Comparison of ENCODE assay signal across 1 cellular context in the genomic region with DNA sequence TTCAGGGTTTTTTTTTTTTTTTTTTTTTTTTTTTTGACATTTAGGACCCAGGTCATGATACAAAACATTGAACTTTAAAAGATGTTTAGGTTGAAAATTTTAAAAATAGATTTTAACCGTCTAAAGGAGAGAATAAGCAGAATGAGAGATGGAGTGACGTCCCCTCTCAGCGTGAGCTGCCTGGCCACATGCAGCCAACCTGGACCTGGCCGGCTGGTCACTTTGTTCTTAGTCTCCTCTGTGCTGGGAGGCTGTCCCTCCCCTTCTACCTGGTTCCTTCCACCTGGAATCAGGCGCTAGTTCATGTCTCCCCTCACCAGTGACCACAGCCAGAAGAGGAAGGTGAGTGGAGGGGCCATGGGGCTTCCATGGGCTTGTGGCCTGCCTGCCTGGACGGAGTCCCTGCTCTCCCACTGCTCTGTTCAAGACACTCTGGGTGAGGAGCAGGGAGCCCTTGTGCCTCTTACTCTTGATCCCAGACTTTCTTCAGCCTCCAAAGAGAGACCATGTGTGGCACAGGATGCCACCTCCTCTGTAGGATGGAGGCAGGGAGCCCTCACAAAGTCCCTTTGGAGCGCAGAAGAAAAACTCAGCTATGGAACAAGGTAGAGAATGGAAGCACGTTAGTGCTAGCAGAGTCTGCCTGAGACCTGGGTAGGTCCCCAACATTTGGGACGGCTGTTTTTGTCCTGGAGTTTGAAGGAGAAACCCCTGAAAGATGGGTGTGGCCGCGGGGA.
TF ChIP-seq lines count a peak whose summit lies in the region.

No MANE protein-coding gene starts in this region.

TF ChIP-seq in HepG2, 621 proteins besides CTCF, POLR2A, EP300 and RAD21 (continued from another document):
- TF ChIP-seq, protein P1, sequence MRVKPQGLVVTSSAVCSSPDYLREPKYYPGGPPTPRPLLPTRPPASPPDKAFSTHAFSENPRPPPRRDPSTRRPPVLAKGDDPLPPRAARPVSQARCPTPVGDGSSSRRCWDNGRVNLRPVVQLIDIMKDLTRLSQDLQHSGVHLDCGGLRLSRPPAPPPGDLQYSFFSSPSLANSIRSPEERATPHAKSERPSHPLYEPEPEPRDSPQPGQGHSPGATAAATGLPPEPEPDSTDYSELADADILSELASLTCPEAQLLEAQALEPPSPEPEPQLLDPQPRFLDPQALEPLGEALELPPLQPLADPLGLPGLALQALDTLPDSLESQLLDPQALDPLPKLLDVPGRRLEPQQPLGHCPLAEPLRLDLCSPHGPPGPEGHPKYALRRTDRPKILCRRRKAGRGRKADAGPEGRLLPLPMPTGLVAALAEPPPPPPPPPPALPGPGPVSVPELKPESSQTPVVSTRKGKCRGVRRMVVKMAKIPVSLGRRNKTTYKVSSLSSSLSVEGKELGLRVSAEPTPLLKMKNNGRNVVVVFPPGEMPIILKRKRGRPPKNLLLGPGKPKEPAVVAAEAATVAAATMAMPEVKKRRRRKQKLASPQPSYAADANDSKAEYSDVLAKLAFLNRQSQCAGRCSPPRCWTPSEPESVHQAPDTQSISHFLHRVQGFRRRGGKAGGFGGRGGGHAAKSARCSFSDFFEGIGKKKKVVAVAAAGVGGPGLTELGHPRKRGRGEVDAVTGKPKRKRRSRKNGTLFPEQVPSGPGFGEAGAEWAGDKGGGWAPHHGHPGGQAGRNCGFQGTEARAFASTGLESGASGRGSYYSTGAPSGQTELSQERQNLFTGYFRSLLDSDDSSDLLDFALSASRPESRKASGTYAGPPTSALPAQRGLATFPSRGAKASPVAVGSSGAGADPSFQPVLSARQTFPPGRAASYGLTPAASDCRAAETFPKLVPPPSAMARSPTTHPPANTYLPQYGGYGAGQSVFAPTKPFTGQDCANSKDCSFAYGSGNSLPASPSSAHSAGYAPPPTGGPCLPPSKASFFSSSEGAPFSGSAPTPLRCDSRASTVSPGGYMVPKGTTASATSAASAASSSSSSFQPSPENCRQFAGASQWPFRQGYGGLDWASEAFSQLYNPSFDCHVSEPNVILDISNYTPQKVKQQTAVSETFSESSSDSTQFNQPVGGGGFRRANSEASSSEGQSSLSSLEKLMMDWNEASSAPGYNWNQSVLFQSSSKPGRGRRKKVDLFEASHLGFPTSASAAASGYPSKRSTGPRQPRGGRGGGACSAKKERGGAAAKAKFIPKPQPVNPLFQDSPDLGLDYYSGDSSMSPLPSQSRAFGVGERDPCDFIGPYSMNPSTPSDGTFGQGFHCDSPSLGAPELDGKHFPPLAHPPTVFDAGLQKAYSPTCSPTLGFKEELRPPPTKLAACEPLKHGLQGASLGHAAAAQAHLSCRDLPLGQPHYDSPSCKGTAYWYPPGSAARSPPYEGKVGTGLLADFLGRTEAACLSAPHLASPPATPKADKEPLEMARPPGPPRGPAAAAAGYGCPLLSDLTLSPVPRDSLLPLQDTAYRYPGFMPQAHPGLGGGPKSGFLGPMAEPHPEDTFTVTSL (CRISPR knock-in tag; IDR thresholded peaks at IDR 0.05; ENCODE audit: borderline replicate concordance): peak; percentile 34; the same call in 1 of the 2 replicates
- TF ChIP-seq, protein P2, sequence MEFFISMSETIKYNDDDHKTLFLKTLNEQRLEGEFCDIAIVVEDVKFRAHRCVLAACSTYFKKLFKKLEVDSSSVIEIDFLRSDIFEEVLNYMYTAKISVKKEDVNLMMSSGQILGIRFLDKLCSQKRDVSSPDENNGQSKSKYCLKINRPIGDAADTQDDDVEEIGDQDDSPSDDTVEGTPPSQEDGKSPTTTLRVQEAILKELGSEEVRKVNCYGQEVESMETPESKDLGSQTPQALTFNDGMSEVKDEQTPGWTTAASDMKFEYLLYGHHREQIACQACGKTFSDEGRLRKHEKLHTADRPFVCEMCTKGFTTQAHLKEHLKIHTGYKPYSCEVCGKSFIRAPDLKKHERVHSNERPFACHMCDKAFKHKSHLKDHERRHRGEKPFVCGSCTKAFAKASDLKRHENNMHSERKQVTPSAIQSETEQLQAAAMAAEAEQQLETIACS (CRISPR knock-in tag; IDR thresholded peaks at IDR 0.05): no peak
- TF ChIP-seq ZNF652 (CRISPR knock-in tag; IDR thresholded peaks at IDR 0.05; ENCODE audit: borderline replicate concordance, low read depth): no peak
- no peak for TF ChIP-seq ZNF224 (CRISPR knock-in tag; IDR thresholded peaks at IDR 0.05)
- TF ChIP-seq NRL (CRISPR knock-in tag; IDR thresholded peaks at IDR 0.05; ENCODE audit: borderline replicate concordance): 0 out of 2 replicates have a peak, but pooled peaks have one; percentile 20
- no peak for TF ChIP-seq PRPF4 (IDR thresholded peaks at IDR 0.05; ENCODE audit: low read depth, low read length, poor library complexity, severe bottlenecking)
- TF ChIP-seq SAFB2 (CRISPR knock-in tag; IDR thresholded peaks at IDR 0.05; ENCODE audit: borderline replicate concordance, low read depth): no peak
- TF ChIP-seq ZNF225 (CRISPR knock-in tag; IDR thresholded peaks at IDR 0.05): peak; percentile 53; the same call in 1 of the 2 replicates
- TF ChIP-seq, protein P3, sequence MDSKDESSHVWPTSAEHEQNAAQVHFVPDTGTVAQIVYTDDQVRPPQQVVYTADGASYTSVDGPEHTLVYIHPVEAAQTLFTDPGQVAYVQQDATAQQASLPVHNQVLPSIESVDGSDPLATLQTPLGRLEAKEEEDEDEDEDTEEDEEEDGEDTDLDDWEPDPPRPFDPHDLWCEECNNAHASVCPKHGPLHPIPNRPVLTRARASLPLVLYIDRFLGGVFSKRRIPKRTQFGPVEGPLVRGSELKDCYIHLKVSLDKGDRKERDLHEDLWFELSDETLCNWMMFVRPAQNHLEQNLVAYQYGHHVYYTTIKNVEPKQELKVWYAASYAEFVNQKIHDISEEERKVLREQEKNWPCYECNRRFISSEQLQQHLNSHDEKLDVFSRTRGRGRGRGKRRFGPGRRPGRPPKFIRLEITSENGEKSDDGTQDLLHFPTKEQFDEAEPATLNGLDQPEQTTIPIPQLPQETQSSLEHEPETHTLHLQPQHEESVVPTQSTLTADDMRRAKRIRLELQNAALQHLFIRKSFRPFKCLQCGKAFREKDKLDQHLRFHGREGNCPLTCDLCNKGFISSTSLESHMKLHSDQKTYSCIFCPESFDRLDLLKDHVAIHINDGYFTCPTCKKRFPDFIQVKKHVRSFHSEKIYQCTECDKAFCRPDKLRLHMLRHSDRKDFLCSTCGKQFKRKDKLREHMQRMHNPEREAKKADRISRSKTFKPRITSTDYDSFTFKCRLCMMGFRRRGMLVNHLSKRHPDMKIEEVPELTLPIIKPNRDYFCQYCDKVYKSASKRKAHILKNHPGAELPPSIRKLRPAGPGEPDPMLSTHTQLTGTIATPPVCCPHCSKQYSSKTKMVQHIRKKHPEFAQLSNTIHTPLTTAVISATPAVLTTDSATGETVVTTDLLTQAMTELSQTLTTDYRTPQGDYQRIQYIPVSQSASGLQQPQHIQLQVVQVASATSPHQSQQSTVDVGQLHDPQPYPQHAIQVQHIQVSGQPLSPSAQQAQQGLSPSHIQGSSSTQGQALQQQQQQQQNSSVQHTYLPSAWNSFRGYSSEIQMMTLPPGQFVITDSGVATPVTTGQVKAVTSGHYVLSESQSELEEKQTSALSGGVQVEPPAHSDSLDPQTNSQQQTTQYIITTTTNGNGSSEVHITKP (CRISPR knock-in tag; IDR thresholded peaks at IDR 0.05; ENCODE audit: low read depth): 0 out of 2 replicates have a peak, but pooled peaks have one; percentile 5
- no peak for TF ChIP-seq GTF2F1 (IDR thresholded peaks at IDR 0.05; ENCODE audit: low read length)
- no peak for TF ChIP-seq NCOA2 (CRISPR knock-in tag; IDR thresholded peaks at IDR 0.05)
- TF ChIP-seq ZNF550 (CRISPR knock-in tag; IDR thresholded peaks at IDR 0.05; ENCODE audit: borderline replicate concordance): 0 out of 2 replicates have a peak, but pooled peaks have one; percentile 55
- TF ChIP-seq ZNF501 (CRISPR knock-in tag; IDR thresholded peaks at IDR 0.05): peak; percentile 84
- TF ChIP-seq CBX5 (CRISPR knock-in tag; IDR thresholded peaks at IDR 0.05; ENCODE audit: borderline replicate concordance): 0 out of 2 replicates have a peak, but pooled peaks have one; percentile 15
- TF ChIP-seq CENPX (CRISPR knock-in tag; IDR thresholded peaks at IDR 0.05): no peak
- TF ChIP-seq, protein P4, sequence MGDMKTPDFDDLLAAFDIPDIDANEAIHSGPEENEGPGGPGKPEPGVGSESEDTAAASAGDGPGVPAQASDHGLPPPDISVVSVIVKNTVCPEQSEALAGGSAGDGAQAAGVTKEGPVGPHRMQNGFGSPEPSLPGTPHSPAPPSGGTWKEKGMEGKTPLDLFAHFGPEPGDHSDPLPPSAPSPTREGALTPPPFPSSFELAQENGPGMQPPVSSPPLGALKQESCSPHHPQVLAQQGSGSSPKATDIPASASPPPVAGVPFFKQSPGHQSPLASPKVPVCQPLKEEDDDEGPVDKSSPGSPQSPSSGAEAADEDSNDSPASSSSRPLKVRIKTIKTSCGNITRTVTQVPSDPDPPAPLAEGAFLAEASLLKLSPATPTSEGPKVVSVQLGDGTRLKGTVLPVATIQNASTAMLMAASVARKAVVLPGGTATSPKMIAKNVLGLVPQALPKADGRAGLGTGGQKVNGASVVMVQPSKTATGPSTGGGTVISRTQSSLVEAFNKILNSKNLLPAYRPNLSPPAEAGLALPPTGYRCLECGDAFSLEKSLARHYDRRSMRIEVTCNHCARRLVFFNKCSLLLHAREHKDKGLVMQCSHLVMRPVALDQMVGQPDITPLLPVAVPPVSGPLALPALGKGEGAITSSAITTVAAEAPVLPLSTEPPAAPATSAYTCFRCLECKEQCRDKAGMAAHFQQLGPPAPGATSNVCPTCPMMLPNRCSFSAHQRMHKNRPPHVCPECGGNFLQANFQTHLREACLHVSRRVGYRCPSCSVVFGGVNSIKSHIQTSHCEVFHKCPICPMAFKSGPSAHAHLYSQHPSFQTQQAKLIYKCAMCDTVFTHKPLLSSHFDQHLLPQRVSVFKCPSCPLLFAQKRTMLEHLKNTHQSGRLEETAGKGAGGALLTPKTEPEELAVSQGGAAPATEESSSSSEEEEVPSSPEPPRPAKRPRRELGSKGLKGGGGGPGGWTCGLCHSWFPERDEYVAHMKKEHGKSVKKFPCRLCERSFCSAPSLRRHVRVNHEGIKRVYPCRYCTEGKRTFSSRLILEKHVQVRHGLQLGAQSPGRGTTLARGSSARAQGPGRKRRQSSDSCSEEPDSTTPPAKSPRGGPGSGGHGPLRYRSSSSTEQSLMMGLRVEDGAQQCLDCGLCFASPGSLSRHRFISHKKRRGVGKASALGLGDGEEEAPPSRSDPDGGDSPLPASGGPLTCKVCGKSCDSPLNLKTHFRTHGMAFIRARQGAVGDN (CRISPR knock-in tag; IDR thresholded peaks at IDR 0.05): peak; percentile 21; the same call in 1 of the 2 replicates
- TF ChIP-seq ZBTB42 (CRISPR knock-in tag; IDR thresholded peaks at IDR 0.05): 0 out of 2 replicates have a peak, but pooled peaks have one; percentile 37
- TF ChIP-seq, protein P5, sequence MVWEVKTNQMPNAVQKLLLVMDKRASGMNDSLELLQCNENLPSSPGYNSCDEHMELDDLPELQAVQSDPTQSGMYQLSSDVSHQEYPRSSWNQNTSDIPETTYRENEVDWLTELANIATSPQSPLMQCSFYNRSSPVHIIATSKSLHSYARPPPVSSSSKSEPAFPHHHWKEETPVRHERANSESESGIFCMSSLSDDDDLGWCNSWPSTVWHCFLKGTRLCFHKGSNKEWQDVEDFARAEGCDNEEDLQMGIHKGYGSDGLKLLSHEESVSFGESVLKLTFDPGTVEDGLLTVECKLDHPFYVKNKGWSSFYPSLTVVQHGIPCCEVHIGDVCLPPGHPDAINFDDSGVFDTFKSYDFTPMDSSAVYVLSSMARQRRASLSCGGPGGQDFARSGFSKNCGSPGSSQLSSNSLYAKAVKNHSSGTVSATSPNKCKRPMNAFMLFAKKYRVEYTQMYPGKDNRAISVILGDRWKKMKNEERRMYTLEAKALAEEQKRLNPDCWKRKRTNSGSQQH (CRISPR knock-in tag; IDR thresholded peaks at IDR 0.05; ENCODE audit: low read depth): peak; percentile 23; the same call in 1 of the 2 replicates
